ENCODE assay signal across 8 cellular contexts in genomic region chr15:98873441-98874218, GRCh38.
DNase-seq lines count a peak whose midpoint lies in the region; ATAC-seq and TF ChIP-seq lines count a peak whose summit lies in the region.

No MANE protein-coding gene starts in this region.

- no peaks in the 10 kb centered on the region for H3K27me3 ChIP-seq in CD8-positive, alpha-beta T cell (ENCODE audit: insufficient read depth, low read length)

- POLR2A ChIA-PET in CD8-positive, alpha-beta T cell (lab: Charles Lee): no interaction called here

- peak overlapping the region; percentile 3 for H3K4me3 Mint-ChIP-seq in CD8-positive, alpha-beta T cell

- H3K4me1 ChIP-seq in CD8-positive, alpha-beta T cell (ENCODE audit: insufficient read depth, low read length): peaks cover 18% of the 10 kb centered on the region

- no peaks in the 10 kb centered on the region for H3K27me3 Mint-ChIP-seq in CD8-positive, alpha-beta T cell (ENCODE audit: low read depth)

- CTCF ChIA-PET in CD8-positive, alpha-beta T cell (lab: Charles Lee): interaction anchor here (0.8 to 1.0 kb wide), 3 partner anchors 8 to 24 kb away, joined by 3 read pairs; no protein-coding TSS in a partner anchor

- no peak overlapping the region for H3K27ac ChIP-seq in CD8-positive, alpha-beta T cell (ENCODE audit: low read depth, low read length)
- no peak overlapping the region for H3K27ac ChIP-seq in substantia nigra (ENCODE audit: low read depth, low read length, poor library complexity, severe bottlenecking)

- H3K4me3 ChIP-seq in CD8-positive, alpha-beta T cell (ENCODE audit: low read depth, low read length): no peak overlapping the region
- H3K4me3 ChIP-seq in HFF-Myc (replicated peaks; ENCODE audit: low read depth, low read length): peak overlapping the region; percentile 30

- no peak for ATAC-seq in CD8-positive, alpha-beta T cell
- ATAC-seq in SK-N-SH treated with all-trans-retinoic acid at 6 μM for 48 hours (peak; percentile 71), HG03097 (IDR thresholded peaks at IDR 0.05; ENCODE audit: low FRiP score, unreplicated experiment) (no peak), HG02763 (IDR thresholded peaks at IDR 0.05; ENCODE audit: unreplicated experiment) (no peak)

- peaks cover 32% of the 10 kb centered on the region for H3K4me1 Mint-ChIP-seq in CD8-positive, alpha-beta T cell (ENCODE audit: low read depth)

- H3K27ac Mint-ChIP-seq in CD8-positive, alpha-beta T cell: peak overlapping the region; percentile 65

- no peaks in the 10 kb centered on the region for H3K9me3 ChIP-seq in CD8-positive, alpha-beta T cell (ENCODE audit: low read length)

- H3K36me3 ChIP-seq in CD8-positive, alpha-beta T cell (ENCODE audit: insufficient read depth, low read length): no peaks in the 10 kb centered on the region

- intact Hi-C loops in CD8-positive, alpha-beta T cell (cut with DNase I, micrococcal nuclease): no loop called here

- no peak for TF ChIP-seq CTCF in CD8-positive, alpha-beta T cell (IDR thresholded peaks at IDR 0.05)
- TF ChIP-seq CTCF in HFF-Myc (IDR thresholded peaks at IDR 0.05; ENCODE audit: low read depth, low read length, missing control alignments): no peak

- no peak for DNase-seq in CD8-positive, alpha-beta T cell
- no peak for DNase-seq in HFF-Myc (ENCODE audit: extremely low read depth, low read depth)
- peak; percentile 36 for DNase-seq in iPS-NIHi11 (ENCODE audit: low spot score)
- DNase-seq in substantia nigra (lab: John Stamatoyannopoulos, UW): no peak
- DNase-seq in middle frontal gyrus (ENCODE audit: extremely low spot score, low spot score): no peak

- peaks cover 7% of the 10 kb centered on the region for H3K36me3 Mint-ChIP-seq in CD8-positive, alpha-beta T cell

- no peaks in the 10 kb centered on the region for H3K9me3 Mint-ChIP-seq in CD8-positive, alpha-beta T cell

TF ChIP-seq in SK-N-SH treated with all-trans-retinoic acid at 6 μM for 48 hours, 23 proteins besides CTCF, POLR2A, EP300 and RAD21:
- no peak for TF ChIP-seq CSDC2 (CRISPR knock-in tag; IDR thresholded peaks at IDR 0.05)
- no peak for TF ChIP-seq ZFP3 (CRISPR knock-in tag; IDR thresholded peaks at IDR 0.05)
- TF ChIP-seq ISL1 (CRISPR knock-in tag; IDR thresholded peaks at IDR 0.05): 0 out of 2 replicates have a peak, but pooled peaks have one; percentile 5
- TF ChIP-seq PATZ1 (CRISPR knock-in tag; IDR thresholded peaks at IDR 0.05; ENCODE audit: borderline replicate concordance): peak; percentile 36; the same call in 1 of the 2 replicates
- no peak for TF ChIP-seq RARB (CRISPR knock-in tag; IDR thresholded peaks at IDR 0.05)
- TF ChIP-seq CREB5 (CRISPR knock-in tag; IDR thresholded peaks at IDR 0.05; ENCODE audit: low read depth): no peak
- TF ChIP-seq ZC3H10 (CRISPR knock-in tag; IDR thresholded peaks at IDR 0.05): no peak
- no peak for TF ChIP-seq ZNF565 (CRISPR knock-in tag; conservative IDR thresholded peaks at IDR 0.05; ENCODE audit: low read depth)
